In the genomic region with DNA sequence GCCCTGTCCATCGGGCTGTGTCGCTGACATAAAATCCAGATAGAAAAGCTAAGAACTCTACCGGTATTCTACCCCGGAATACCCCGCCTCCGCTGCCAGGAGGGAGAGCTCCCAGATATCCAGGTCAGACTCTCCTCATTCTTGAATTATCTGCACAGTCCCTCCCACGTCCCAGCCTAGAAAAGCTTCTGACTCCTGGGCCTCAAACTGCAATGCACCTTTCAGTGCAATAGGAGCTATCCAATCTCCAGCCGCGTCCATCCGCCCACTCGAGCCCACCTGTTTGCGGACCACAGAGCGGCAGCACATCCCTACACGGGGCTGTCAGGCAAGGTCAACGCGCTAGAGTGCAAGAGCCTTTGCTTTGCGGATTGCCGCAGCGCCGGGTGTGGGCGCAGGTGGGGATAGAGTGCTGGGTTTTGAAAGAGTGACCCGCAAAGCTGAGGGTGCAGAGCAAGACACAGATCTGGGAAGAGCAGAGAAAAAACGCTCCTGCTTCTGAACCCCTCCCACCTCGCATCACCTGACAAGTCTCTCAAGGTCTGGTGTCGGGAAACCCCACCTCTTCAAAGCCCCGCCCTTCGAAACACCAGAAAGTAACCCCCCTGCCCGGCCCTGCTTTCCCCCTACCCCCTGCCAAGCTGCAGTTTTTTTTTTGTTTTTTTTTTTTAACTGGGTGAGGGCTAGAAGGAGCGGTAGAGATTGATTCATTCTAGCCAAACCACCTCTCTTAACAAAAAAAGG, we compare ENCODE assay signal across 1 cellular context.
A peak's percentile ranks its signal among the peaks of the same experiment; 100 is the strongest.
TF ChIP-seq lines count a peak whose summit lies in the region.

No MANE protein-coding gene starts in this region.

TF ChIP-seq in HepG2, 621 proteins besides CTCF, POLR2A, EP300 and RAD21 (continued from another document and continues in another):
- TF ChIP-seq, protein P1, sequence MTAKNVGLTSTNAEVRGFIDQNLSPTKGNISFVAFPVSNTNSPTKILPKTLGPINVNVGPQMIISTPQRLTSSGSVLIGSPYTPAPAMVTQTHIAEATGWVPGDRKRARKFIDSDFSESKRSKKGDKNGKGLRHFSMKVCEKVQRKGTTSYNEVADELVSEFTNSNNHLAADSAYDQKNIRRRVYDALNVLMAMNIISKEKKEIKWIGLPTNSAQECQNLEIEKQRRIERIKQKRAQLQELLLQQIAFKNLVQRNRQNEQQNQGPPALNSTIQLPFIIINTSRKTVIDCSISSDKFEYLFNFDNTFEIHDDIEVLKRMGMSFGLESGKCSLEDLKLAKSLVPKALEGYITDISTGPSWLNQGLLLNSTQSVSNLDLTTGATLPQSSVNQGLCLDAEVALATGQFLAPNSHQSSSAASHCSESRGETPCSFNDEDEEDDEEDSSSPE (CRISPR knock-in tag; IDR thresholded peaks at IDR 0.05): no peak
- TF ChIP-seq SNAI1 (CRISPR knock-in tag; IDR thresholded peaks at IDR 0.05; ENCODE audit: borderline replicate concordance): no peak; the same call in 1 of the 2 replicates
- no peak for TF ChIP-seq ZNF180 (CRISPR knock-in tag; IDR thresholded peaks at IDR 0.05; ENCODE audit: borderline replicate concordance, low read depth)
- TF ChIP-seq NCOA1 (CRISPR knock-in tag; IDR thresholded peaks at IDR 0.05): no peak
- no peak for TF ChIP-seq SPEN (CRISPR knock-in tag; IDR thresholded peaks at IDR 0.05; ENCODE audit: low read depth)
- no peak for TF ChIP-seq SCMH1 (CRISPR knock-in tag; IDR thresholded peaks at IDR 0.05; ENCODE audit: borderline replicate concordance)
- TF ChIP-seq THYN1 (CRISPR knock-in tag; IDR thresholded peaks at IDR 0.05; ENCODE audit: borderline replicate concordance, low read depth): no peak
- peak; percentile 34; the same call in 1 of the 2 replicates for TF ChIP-seq HNF4A (CRISPR knock-in tag; IDR thresholded peaks at IDR 0.05)
- no peak for TF ChIP-seq ATF7 (IDR thresholded peaks at IDR 0.05)
- no peak for TF ChIP-seq ATF7 (CRISPR knock-in tag; IDR thresholded peaks at IDR 0.05)
- TF ChIP-seq, protein P2, sequence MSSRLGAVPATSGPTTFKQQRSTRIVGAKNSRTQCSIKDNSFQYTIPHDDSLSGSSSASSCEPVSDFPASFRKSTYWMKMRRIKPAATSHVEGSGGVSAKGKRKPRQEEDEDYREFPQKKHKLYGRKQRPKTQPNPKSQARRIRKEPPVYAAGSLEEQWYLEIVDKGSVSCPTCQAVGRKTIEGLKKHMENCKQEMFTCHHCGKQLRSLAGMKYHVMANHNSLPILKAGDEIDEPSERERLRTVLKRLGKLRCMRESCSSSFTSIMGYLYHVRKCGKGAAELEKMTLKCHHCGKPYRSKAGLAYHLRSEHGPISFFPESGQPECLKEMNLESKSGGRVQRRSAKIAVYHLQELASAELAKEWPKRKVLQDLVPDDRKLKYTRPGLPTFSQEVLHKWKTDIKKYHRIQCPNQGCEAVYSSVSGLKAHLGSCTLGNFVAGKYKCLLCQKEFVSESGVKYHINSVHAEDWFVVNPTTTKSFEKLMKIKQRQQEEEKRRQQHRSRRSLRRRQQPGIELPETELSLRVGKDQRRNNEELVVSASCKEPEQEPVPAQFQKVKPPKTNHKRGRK (CRISPR knock-in tag; IDR thresholded peaks at IDR 0.05): no peak
- TF ChIP-seq MIXL1 (CRISPR knock-in tag; IDR thresholded peaks at IDR 0.05): no peak
- TF ChIP-seq, protein P3, sequence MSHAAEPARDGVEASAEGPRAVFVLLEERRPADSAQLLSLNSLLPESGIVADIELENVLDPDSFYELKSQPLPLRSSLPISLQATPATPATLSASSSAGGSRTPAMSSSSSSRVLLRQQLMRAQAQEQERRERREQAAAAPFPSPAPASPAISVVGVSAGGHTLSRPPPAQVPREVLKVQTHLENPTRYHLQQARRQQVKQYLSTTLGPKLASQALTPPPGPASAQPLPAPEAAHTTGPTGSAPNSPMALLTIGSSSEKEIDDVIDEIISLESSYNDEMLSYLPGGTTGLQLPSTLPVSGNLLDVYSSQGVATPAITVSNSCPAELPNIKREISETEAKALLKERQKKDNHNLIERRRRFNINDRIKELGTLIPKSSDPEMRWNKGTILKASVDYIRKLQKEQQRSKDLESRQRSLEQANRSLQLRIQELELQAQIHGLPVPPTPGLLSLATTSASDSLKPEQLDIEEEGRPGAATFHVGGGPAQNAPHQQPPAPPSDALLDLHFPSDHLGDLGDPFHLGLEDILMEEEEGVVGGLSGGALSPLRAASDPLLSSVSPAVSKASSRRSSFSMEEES (CRISPR knock-in tag; IDR thresholded peaks at IDR 0.05): peak; percentile 85
- TF ChIP-seq ZNF207 (IDR thresholded peaks at IDR 0.05; ENCODE audit: borderline replicate concordance): no peak
- peak; percentile 46; the same call in 1 of the 2 replicates for TF ChIP-seq NFKB2 (CRISPR knock-in tag; IDR thresholded peaks at IDR 0.05; ENCODE audit: borderline replicate concordance)
- no peak for TF ChIP-seq ZNF879 (CRISPR knock-in tag; IDR thresholded peaks at IDR 0.05)
- TF ChIP-seq ZNF841 (CRISPR knock-in tag; IDR thresholded peaks at IDR 0.05; ENCODE audit: borderline replicate concordance): no peak
- TF ChIP-seq, protein P4, sequence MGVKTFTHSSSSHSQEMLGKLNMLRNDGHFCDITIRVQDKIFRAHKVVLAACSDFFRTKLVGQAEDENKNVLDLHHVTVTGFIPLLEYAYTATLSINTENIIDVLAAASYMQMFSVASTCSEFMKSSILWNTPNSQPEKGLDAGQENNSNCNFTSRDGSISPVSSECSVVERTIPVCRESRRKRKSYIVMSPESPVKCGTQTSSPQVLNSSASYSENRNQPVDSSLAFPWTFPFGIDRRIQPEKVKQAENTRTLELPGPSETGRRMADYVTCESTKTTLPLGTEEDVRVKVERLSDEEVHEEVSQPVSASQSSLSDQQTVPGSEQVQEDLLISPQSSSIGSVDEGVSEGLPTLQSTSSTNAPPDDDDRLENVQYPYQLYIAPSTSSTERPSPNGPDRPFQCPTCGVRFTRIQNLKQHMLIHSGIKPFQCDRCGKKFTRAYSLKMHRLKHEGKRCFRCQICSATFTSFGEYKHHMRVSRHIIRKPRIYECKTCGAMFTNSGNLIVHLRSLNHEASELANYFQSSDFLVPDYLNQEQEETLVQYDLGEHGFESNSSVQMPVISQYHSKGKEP (CRISPR knock-in tag; IDR thresholded peaks at IDR 0.05): no peak
- TF ChIP-seq SRSF4 (IDR thresholded peaks at IDR 0.05; ENCODE audit: low read depth, low read length, poor library complexity, severe bottlenecking): no peak
- no peak for TF ChIP-seq ZNF891 (CRISPR knock-in tag; IDR thresholded peaks at IDR 0.05)
- TF ChIP-seq, protein P5, sequence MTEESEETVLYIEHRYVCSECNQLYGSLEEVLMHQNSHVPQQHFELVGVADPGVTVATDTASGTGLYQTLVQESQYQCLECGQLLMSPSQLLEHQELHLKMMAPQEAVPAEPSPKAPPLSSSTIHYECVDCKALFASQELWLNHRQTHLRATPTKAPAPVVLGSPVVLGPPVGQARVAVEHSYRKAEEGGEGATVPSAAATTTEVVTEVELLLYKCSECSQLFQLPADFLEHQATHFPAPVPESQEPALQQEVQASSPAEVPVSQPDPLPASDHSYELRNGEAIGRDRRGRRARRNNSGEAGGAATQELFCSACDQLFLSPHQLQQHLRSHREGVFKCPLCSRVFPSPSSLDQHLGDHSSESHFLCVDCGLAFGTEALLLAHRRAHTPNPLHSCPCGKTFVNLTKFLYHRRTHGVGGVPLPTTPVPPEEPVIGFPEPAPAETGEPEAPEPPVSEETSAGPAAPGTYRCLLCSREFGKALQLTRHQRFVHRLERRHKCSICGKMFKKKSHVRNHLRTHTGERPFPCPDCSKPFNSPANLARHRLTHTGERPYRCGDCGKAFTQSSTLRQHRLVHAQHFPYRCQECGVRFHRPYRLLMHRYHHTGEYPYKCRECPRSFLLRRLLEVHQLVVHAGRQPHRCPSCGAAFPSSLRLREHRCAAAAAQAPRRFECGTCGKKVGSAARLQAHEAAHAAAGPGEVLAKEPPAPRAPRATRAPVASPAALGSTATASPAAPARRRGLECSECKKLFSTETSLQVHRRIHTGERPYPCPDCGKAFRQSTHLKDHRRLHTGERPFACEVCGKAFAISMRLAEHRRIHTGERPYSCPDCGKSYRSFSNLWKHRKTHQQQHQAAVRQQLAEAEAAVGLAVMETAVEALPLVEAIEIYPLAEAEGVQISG (CRISPR knock-in tag; IDR thresholded peaks at IDR 0.05): peak; percentile 77
- TF ChIP-seq, protein P6, sequence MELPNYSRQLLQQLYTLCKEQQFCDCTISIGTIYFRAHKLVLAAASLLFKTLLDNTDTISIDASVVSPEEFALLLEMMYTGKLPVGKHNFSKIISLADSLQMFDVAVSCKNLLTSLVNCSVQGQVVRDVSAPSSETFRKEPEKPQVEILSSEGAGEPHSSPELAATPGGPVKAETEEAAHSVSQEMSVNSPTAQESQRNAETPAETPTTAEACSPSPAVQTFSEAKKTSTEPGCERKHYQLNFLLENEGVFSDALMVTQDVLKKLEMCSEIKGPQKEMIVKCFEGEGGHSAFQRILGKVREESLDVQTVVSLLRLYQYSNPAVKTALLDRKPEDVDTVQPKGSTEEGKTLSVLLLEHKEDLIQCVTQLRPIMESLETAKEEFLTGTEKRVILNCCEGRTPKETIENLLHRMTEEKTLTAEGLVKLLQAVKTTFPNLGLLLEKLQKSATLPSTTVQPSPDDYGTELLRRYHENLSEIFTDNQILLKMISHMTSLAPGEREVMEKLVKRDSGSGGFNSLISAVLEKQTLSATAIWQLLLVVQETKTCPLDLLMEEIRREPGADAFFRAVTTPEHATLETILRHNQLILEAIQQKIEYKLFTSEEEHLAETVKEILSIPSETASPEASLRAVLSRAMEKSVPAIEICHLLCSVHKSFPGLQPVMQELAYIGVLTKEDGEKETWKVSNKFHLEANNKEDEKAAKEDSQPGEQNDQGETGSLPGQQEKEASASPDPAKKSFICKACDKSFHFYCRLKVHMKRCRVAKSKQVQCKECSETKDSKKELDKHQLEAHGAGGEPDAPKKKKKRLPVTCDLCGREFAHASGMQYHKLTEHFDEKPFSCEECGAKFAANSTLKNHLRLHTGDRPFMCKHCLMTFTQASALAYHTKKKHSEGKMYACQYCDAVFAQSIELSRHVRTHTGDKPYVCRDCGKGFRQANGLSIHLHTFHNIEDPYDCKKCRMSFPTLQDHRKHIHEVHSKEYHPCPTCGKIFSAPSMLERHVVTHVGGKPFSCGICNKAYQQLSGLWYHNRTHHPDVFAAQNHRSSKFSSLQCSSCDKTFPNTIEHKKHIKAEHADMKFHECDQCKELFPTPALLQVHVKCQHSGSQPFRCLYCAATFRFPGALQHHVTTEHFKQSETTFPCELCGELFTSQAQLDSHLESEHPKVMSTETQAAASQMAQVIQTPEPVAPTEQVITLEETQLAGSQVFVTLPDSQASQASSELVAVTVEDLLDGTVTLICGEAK (IDR thresholded peaks at IDR 0.05): no peak
- TF ChIP-seq, protein P6 (CRISPR knock-in tag; IDR thresholded peaks at IDR 0.05): no peak
- TF ChIP-seq ZNF224 (CRISPR knock-in tag; IDR thresholded peaks at IDR 0.05): no peak; the same call in 1 of the 2 replicates
- TF ChIP-seq, protein P7, sequence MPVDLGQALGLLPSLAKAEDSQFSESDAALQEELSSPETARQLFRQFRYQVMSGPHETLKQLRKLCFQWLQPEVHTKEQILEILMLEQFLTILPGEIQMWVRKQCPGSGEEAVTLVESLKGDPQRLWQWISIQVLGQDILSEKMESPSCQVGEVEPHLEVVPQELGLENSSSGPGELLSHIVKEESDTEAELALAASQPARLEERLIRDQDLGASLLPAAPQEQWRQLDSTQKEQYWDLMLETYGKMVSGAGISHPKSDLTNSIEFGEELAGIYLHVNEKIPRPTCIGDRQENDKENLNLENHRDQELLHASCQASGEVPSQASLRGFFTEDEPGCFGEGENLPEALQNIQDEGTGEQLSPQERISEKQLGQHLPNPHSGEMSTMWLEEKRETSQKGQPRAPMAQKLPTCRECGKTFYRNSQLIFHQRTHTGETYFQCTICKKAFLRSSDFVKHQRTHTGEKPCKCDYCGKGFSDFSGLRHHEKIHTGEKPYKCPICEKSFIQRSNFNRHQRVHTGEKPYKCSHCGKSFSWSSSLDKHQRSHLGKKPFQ (CRISPR knock-in tag; IDR thresholded peaks at IDR 0.05; ENCODE audit: insufficient replicate concordance): no peak
- TF ChIP-seq ZNF737 (CRISPR knock-in tag; IDR thresholded peaks at IDR 0.05; ENCODE audit: borderline replicate concordance): no peak
- no peak for TF ChIP-seq ZNF615 (CRISPR knock-in tag; IDR thresholded peaks at IDR 0.05; ENCODE audit: borderline replicate concordance)
- TF ChIP-seq ZNF121 (CRISPR knock-in tag; IDR thresholded peaks at IDR 0.05): 0 out of 2 replicates have a peak, but pooled peaks have one; percentile 29
- TF ChIP-seq, protein P8, sequence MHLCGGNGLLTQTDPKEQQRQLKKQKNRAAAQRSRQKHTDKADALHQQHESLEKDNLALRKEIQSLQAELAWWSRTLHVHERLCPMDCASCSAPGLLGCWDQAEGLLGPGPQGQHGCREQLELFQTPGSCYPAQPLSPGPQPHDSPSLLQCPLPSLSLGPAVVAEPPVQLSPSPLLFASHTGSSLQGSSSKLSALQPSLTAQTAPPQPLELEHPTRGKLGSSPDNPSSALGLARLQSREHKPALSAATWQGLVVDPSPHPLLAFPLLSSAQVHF (CRISPR knock-in tag; IDR thresholded peaks at IDR 0.05): no peak
- no peak for TF ChIP-seq SOX13 (IDR thresholded peaks at IDR 0.05)
- no peak for TF ChIP-seq SOX13 (CRISPR knock-in tag; conservative IDR thresholded peaks at IDR 0.05 in 1 of 2, IDR thresholded peaks at IDR 0.05 in 1 of 2)
- TF ChIP-seq RARG (CRISPR knock-in tag; IDR thresholded peaks at IDR 0.05; ENCODE audit: low read depth): no peak
